8 cellular contexts compared by ENCODE assay signal in genomic region chr7:10939911-10940747, GRCh38.
DNase-seq lines count a peak whose midpoint lies in the region; ATAC-seq, FAIRE-seq and TF ChIP-seq lines count a peak whose summit lies in the region.

No MANE protein-coding gene starts in this region.

- H3K27me3 ChIP-seq in HUES48 (ENCODE audit: control insufficient read depth, insufficient read depth, low read length) (no peaks in the 10 kb centered on the region), NT2/D1 (ENCODE audit: insufficient read depth, insufficient read length) (no peaks in the 10 kb centered on the region)

- DNase-seq in D721Med (ENCODE audit: insufficient read length, low spot score) (peak; percentile 73), NT2/D1 (ENCODE audit: low read depth, low spot score) (peak; percentile 91), epithelial cell of esophagus (ENCODE audit: low read depth) (peak; percentile 93), middle frontal gyrus (ENCODE audit: extremely low spot score, low spot score) (peak; percentile 85)
- peak; percentile 88 for DNase-seq in activated CD8-positive, alpha-beta memory T cell treated with anti-CD3 and anti-CD28 coated beads, Interleukin-2, amount 50 U/mL, for 4 hours
- DNase-seq in stimulated activated CD8-positive, alpha-beta memory T cell treated with anti-CD3 and anti-CD28 coated beads, Interleukin-2, amount 100 ng/mL, for 1 hour (ENCODE audit: low read depth in 2 of 2), result peak; percentile 61 to 73

- no peak for FAIRE-seq in D721Med (lab: Jason Lieb, UNC)

- H3K4me1 ChIP-seq in HUES48 (ENCODE audit: control insufficient read depth, insufficient read depth, low read length) (peaks cover 12% of the 10 kb centered on the region), NT2/D1 (ENCODE audit: insufficient read depth, insufficient read length) (no peaks in the 10 kb centered on the region)

- H3K9me3 ChIP-seq in HUES48 (ENCODE audit: control insufficient read depth, insufficient read depth, low read length) (no peaks in the 10 kb centered on the region), NT2/D1 (ENCODE audit: insufficient read depth, low read length) (no peaks in the 10 kb centered on the region)

- ATAC-seq in GM21447 (IDR thresholded peaks at IDR 0.05; ENCODE audit: unreplicated experiment), result peak; percentile 79

- peaks cover 34% of the 10 kb centered on the region for H3K36me3 ChIP-seq in HUES48 (ENCODE audit: control insufficient read depth, insufficient read depth, low read length)
- peaks cover 37% of the 10 kb centered on the region for H3K36me3 ChIP-seq in NT2/D1 (ENCODE audit: insufficient read depth, insufficient read length, low read length)

- H3K9ac ChIP-seq in HUES48 (ENCODE audit: low read depth, low read length) (peak overlapping the region; percentile 97), NT2/D1 (ENCODE audit: insufficient read length, low read depth) (peak overlapping the region; percentile 99)

- peak overlapping the region; percentile 94 for H3K4me3 ChIP-seq in HUES48 (ENCODE audit: low read depth, low read length)
- H3K4me3 ChIP-seq in NT2/D1 (ENCODE audit: insufficient read length, low read depth), result peak overlapping the region; percentile 95
- H3K4me3 ChIP-seq in epithelial cell of esophagus (ENCODE audit: low read length), result peak overlapping the region; percentile 93

- TF ChIP-seq CTCF in D721Med (IDR thresholded peaks at IDR 0.05; ENCODE audit: insufficient read depth, missing control alignments), result no peak
- no peak for TF ChIP-seq CTCF in epithelial cell of esophagus (IDR thresholded peaks at IDR 0.05; ENCODE audit: insufficient read depth, low read depth, low read length, missing control alignments)

- peak overlapping the region; percentile 98 for H3K27ac ChIP-seq in HUES48 (ENCODE audit: low read depth, low read length)

Comparison
In these comparisons a context has a peak if more than half of its experiments do, and no peak if none do; other contexts are left out.
1. Peak in every context shown above with its lines: DNase-seq, ATAC-seq, H3K4me3 ChIP-seq and H3K27ac ChIP-seq.